Comparison of ENCODE assay signal across 26 cellular contexts in genomic region chr2:230944804-230945372, GRCh38. TPM values are rescaled to one million over a fixed set of nuclear protein-coding genes. Genes with fewer than 3 reads are reported as not detected.
DNase-seq lines count a peak whose midpoint lies in the region; ATAC-seq, FAIRE-seq and TF ChIP-seq lines count a peak whose summit lies in the region.
"Had no signal": no experiment of that assay in that cellular context is flagged by ENCODE, and none has a peak within 500 bp of the region (broad histone marks: within the 10 kb centered on the region; RNA-seq: fewer than 3 reads in every experiment).

No MANE protein-coding gene starts in this region.

- no peak for TF ChIP-seq RAD21 in H1 (IDR thresholded peaks at IDR 0.05 in 1 of 2, conservative IDR thresholded peaks at IDR 0.05 in 1 of 2; ENCODE audit: low read depth in 2 of 2, low read length in 2 of 2)

- H2BK120ac ChIP-seq in H1 (replicated peaks; ENCODE audit: low read depth, low read length), result no peak overlapping the region

- no peaks in the 10 kb centered on the region for H3K36me3 Mint-ChIP-seq in natural killer cell treated with Interleukin-12 subunit alpha and Interleukin-12 subunit beta and Interleukin-15 and Interleukin-18, amount 100 ng/mL, for 72 hours
- H3K36me3 Mint-ChIP-seq in natural killer cell (no peaks in the 10 kb centered on the region), neural progenitor cell (no peaks in the 10 kb centered on the region)
- H3K36me3 Mint-ChIP-seq: T-cell had no signal

- H3K4me1 Mint-ChIP-seq in natural killer cell treated with Interleukin-12 subunit alpha and Interleukin-12 subunit beta and Interleukin-15 and Interleukin-18, amount 100 ng/mL, for 72 hours (ENCODE audit: low read depth in 2 of 2), result peaks cover 12 to 52% of the 10 kb centered on the region in 2 donors
- H3K4me1 Mint-ChIP-seq in natural killer cell (peaks cover 7 to 32% of the 10 kb centered on the region in 2 donors), neural progenitor cell (peaks cover 4% of the 10 kb centered on the region)

- H3K4me1 ChIP-seq in OCI-LY3 (ENCODE audit: low read length) (peaks cover 34% of the 10 kb centered on the region), H1 (replicated peaks in 1 of 4; ENCODE audit: control insufficient read depth in 3 of 4, insufficient read depth in 4 of 4, low read length in 3 of 4) (no peaks in the 10 kb centered on the region; a peak in 1 of 7 replicates), neural progenitor cell (no peaks in the 10 kb centered on the region)
- H3K4me1 ChIP-seq: pancreas, right atrium auricular region, uterus had no signal

- FAIRE-seq in H1 (lab: Jason Lieb, UNC), result no peak
- FAIRE-seq: astrocyte, D721Med, pancreas had no signal

- H3K4me2 ChIP-seq in OCI-LY3 (ENCODE audit: low read length) (peak overlapping the region; percentile 93), H1 (ENCODE audit: insufficient read depth in 1 of 2, low read depth in 2 of 2, low read length in 2 of 2) (no peak overlapping the region), neural progenitor cell (no peak overlapping the region)

- no peak overlapping the region for H2AFZ ChIP-seq in OCI-LY3 (ENCODE audit: low read depth, low read length)
- H2AFZ ChIP-seq in H1 (ENCODE audit: low read length), result 0 out of 2 replicates have a peak overlapping the region, but pooled peaks have one; percentile 21
- no peak overlapping the region for H2AFZ ChIP-seq in neural progenitor cell (replicated peaks)

- no peak overlapping the region for H3K4ac ChIP-seq in H1 (replicated peaks; ENCODE audit: insufficient read length, low read depth, low read length)

- H3K14ac ChIP-seq in H1 (ENCODE audit: insufficient read length), result no peak overlapping the region

- H3K79me2 ChIP-seq in OCI-LY3 (ENCODE audit: low read length) (no peaks in the 10 kb centered on the region), H1 (ENCODE audit: control insufficient read depth in 1 of 2, insufficient read depth in 2 of 2, low read length in 2 of 2) (no peaks in the 10 kb centered on the region), neural progenitor cell (ENCODE audit: low read depth) (no peaks in the 10 kb centered on the region)

- no peak overlapping the region; the same call in 1 of the 2 replicates for H3K18ac ChIP-seq in H1 (ENCODE audit: extremely low read depth, low read length)

- peaks cover 20 to 27% of the 10 kb centered on the region in 2 donors for H3K27me3 Mint-ChIP-seq in natural killer cell treated with Interleukin-12 subunit alpha and Interleukin-12 subunit beta and Interleukin-15 and Interleukin-18, amount 100 ng/mL, for 72 hours
- H3K27me3 Mint-ChIP-seq in natural killer cell (ENCODE audit: low read depth in 2 of 2) (peaks cover 12 to 18% of the 10 kb centered on the region in 2 donors), neural progenitor cell (ENCODE audit: insufficient read depth, low read depth) (no peaks in the 10 kb centered on the region)

- intact Hi-C loops in natural killer cell (cut with micrococcal nuclease), result no loop called here

- H3K36me3 ChIP-seq in OCI-LY3 (replicated peaks; ENCODE audit: low read depth, low read length) (no peaks in the 10 kb centered on the region), H1 (ENCODE audit: control insufficient read depth in 2 of 4, insufficient read depth in 4 of 4, low read length in 3 of 4) (no peaks in the 10 kb centered on the region), neural progenitor cell (no peaks in the 10 kb centered on the region)
- H3K36me3 ChIP-seq: heart left ventricle, pancreas, right atrium auricular region, uterus had no signal

- no peak for TF ChIP-seq POLR2A in H1 (IDR thresholded peaks at IDR 0.05; ENCODE audit: control extremely low read depth in 1 of 2, low read depth in 2 of 2, low read length in 2 of 2)

- CTCF ChIA-PET in H1 (lab: Charles Lee; ENCODE audit: partially characterized antibody), result interaction anchor here (1.1 to 1.7 kb wide), 2 partner anchors 32 to 42 kb away, joined by 4 to 6 read pairs; no protein-coding TSS in a partner anchor

- H2BK5ac ChIP-seq in H1 (ENCODE audit: low read depth, low read length), result no peak overlapping the region

- H4K8ac ChIP-seq in H1 (ENCODE audit: extremely low read depth, insufficient read depth, low read length), result peak overlapping the region; percentile 59; the same call in 1 of the 2 replicates

- no peak overlapping the region for H2BK20ac ChIP-seq in H1 (ENCODE audit: low read length)

- no peaks in the 10 kb centered on the region for H3K9me3 ChIP-seq in OCI-LY3 (ENCODE audit: insufficient read depth, low read length)
- no peaks in the 10 kb centered on the region for H3K9me3 ChIP-seq in H1 (ENCODE audit: insufficient read depth in 2 of 2, low read depth in 1 of 2, low read length in 1 of 2)
- H3K9me3 ChIP-seq in neural progenitor cell (ENCODE audit: low read depth), result no peaks in the 10 kb centered on the region
- H3K9me3 ChIP-seq: heart left ventricle, pancreas, right atrium auricular region, uterus had no signal

- H3F3A ChIP-seq in neural progenitor cell (ENCODE audit: low read depth), result no peaks in the 10 kb centered on the region

- no peaks in the 10 kb centered on the region for H3K23me2 ChIP-seq in H1 (ENCODE audit: low read depth, low read length)

- peak overlapping the region; percentile 80 for H3K4me3 Mint-ChIP-seq in natural killer cell treated with Interleukin-12 subunit alpha and Interleukin-12 subunit beta and Interleukin-15 and Interleukin-18, amount 100 ng/mL, for 72 hours
- H3K4me3 Mint-ChIP-seq in natural killer cell (no peak overlapping the region), neural progenitor cell (no peak overlapping the region)
- H3K4me3 Mint-ChIP-seq: central memory CD8-positive, alpha-beta T cell; T-cell had no signal

- H4K5ac ChIP-seq in H1 (ENCODE audit: insufficient read length, low read depth, low read length), result no peak overlapping the region

- H3K23ac ChIP-seq in H1 (ENCODE audit: insufficient read length), result no peak overlapping the region

- H3K9me3 Mint-ChIP-seq in natural killer cell treated with Interleukin-12 subunit alpha and Interleukin-12 subunit beta and Interleukin-15 and Interleukin-18, amount 100 ng/mL, for 72 hours, result no peaks in the 10 kb centered on the region
- no peaks in the 10 kb centered on the region for H3K9me3 Mint-ChIP-seq in natural killer cell
- H3K9me3 Mint-ChIP-seq in neural progenitor cell, result no peaks in the 10 kb centered on the region
- H3K9me3 Mint-ChIP-seq: central memory CD8-positive, alpha-beta T cell; T-cell had no signal

- no peak for ATAC-seq in natural killer cell treated with Interleukin-12 subunit alpha and Interleukin-12 subunit beta and Interleukin-15 and Interleukin-18, amount 100 ng/mL, for 72 hours
- no peak for ATAC-seq in natural killer cell
- no peak for ATAC-seq in HG02840 (IDR thresholded peaks at IDR 0.05; ENCODE audit: low FRiP score, unreplicated experiment)
- ATAC-seq in HG03354 (IDR thresholded peaks at IDR 0.05; ENCODE audit: poor library complexity, severe bottlenecking, unreplicated experiment), result no peak
- ATAC-seq: heart left ventricle, left colon, pancreas, T-cell had no signal

- H2AK5ac ChIP-seq in H1 (ENCODE audit: low read depth, low read length), result no peak overlapping the region

- TF ChIP-seq CTCF in natural killer cell (IDR thresholded peaks at IDR 0.05) (no peak), OCI-LY3 (IDR thresholded peaks at IDR 0.05; ENCODE audit: low read depth, low read length) (no peak), H1 (IDR thresholded peaks at IDR 0.05; ENCODE audit: control extremely low read depth in 1 of 3, insufficient read depth in 1 of 3, low read depth in 1 of 3, low read length in 3 of 3) (no peak), neural progenitor cell (IDR thresholded peaks at IDR 0.05) (no peak)

- POLR2A ChIA-PET in H1 (lab: Charles Lee; ENCODE audit: partially characterized antibody), result no interaction called here

- H4K20me1 ChIP-seq in OCI-LY3 (ENCODE audit: insufficient read depth, low read length), result no peaks in the 10 kb centered on the region
- H4K20me1 ChIP-seq in H1 (replicated peaks in 1 of 2; ENCODE audit: control insufficient read depth in 1 of 2, insufficient read depth in 2 of 2, low read length in 2 of 2), result no peaks in the 10 kb centered on the region
- no peaks in the 10 kb centered on the region for H4K20me1 ChIP-seq in neural progenitor cell (ENCODE audit: low read depth)

- H4K91ac ChIP-seq in H1 (replicated peaks; ENCODE audit: insufficient read length, low read length), result no peak overlapping the region

- H3K4me3 ChIP-seq in OCI-LY3 (ENCODE audit: low read length) (no peak overlapping the region), H1 (ENCODE audit: extremely low read depth in 1 of 4, insufficient read depth in 2 of 4, low read depth in 3 of 4, low read length in 4 of 4) (no peak overlapping the region), neural progenitor cell (no peak overlapping the region)
- H3K4me3 ChIP-seq: dorsolateral prefrontal cortex, heart left ventricle, pancreas, right atrium auricular region, uterus had no signal

- peak overlapping the region; percentile 40 to 85 for H3K27ac Mint-ChIP-seq in natural killer cell treated with Interleukin-12 subunit alpha and Interleukin-12 subunit beta and Interleukin-15 and Interleukin-18, amount 100 ng/mL, for 72 hours
- H3K27ac Mint-ChIP-seq in natural killer cell (no peak overlapping the region), neural progenitor cell (no peak overlapping the region)
- H3K27ac Mint-ChIP-seq: T-cell had no signal

- no peak overlapping the region for H3K9ac ChIP-seq in OCI-LY3 (ENCODE audit: low read length)
- H3K9ac ChIP-seq in H1 (replicated peaks in 1 of 4; ENCODE audit: extremely low read depth in 1 of 4, low read depth in 3 of 4, low read length in 3 of 4), result no peak overlapping the region
- no peak overlapping the region for H3K9ac ChIP-seq in neural progenitor cell

- 92 to 100% methylated on average over 3 to 19 of the region's 19 CpGs for WGBS in H1 (ENCODE audit: extremely low coverage in 1 of 2, insufficient coverage in 1 of 2, insufficient read length in 1 of 2, insufficient replicate concordance in 2 of 2, low coverage in 1 of 2, low lambda C conversion rate in 2 of 2, missing lambda C conversion rate in 1 of 2), 2 experiments

- no peak for TF ChIP-seq EP300 in H1 (IDR thresholded peaks at IDR 0.05; ENCODE audit: borderline replicate concordance in 1 of 2, low read depth in 2 of 2, low read length in 2 of 2)

- H3K27me3 ChIP-seq in OCI-LY3 (ENCODE audit: low read depth, low read length) (no peaks in the 10 kb centered on the region), H1 (replicated peaks in 1 of 4; ENCODE audit: control insufficient read depth in 3 of 4, extremely low read depth in 1 of 4, insufficient read depth in 3 of 4, low read length in 3 of 4) (no peaks in the 10 kb centered on the region), neural progenitor cell (no peaks in the 10 kb centered on the region)
- H3K27me3 ChIP-seq: dorsolateral prefrontal cortex, pancreas, right atrium auricular region, uterus had no signal

- no peak overlapping the region for H3K56ac ChIP-seq in H1 (replicated peaks; ENCODE audit: insufficient read length, low read depth, low read length)

- no peak for DNase-seq in natural killer cell treated with Interleukin-12 subunit alpha and Interleukin-12 subunit beta and Interleukin-15 and Interleukin-18, amount 100 ng/mL, for 72 hours (ENCODE audit: low spot score)
- no peak for DNase-seq in natural killer cell
- DNase-seq in H1 (ENCODE audit: low read depth in 1 of 2, low spot score in 2 of 2), result no peak
- no peak for DNase-seq in neural progenitor cell (ENCODE audit: low spot score)
- DNase-seq: activated naive CD4-positive, alpha-beta T cell treated with anti-CD3 and anti-CD28 coated beads, Interleukin-2, amount 50 U/mL, for 16 hours; left colon; mesendoderm; NCI-H1048; NCI-H187 treated with DMSO at 0.1 percent for 48 hours; NCI-H2227 treated with DMSO at 0.1 percent for 48 hours; pancreas; stimulated activated CD4-positive, alpha-beta T cell treated with anti-CD3 and anti-CD28 coated beads, Interleukin-4, amount 100 ng/mL, for 4 hours; T-cell; uterus had no signal

- H3K27ac ChIP-seq in OCI-LY3 (ENCODE audit: low read length) (no peak overlapping the region), H1 (ENCODE audit: low read depth, low read length) (peak overlapping the region; percentile 37; the same call in 1 of the 2 replicates), neural progenitor cell (no peak overlapping the region)
- H3K27ac ChIP-seq: dorsolateral prefrontal cortex, epithelial cell of prostate, heart left ventricle, pancreas, right atrium auricular region, uterus had no signal

- H2BK15ac ChIP-seq in H1 (ENCODE audit: low read length), result no peak overlapping the region

- no peak overlapping the region for H2BK12ac ChIP-seq in H1 (ENCODE audit: low read depth, low read length)

- no peaks in the 10 kb centered on the region for H3K79me1 ChIP-seq in H1 (ENCODE audit: low read depth, low read length)

RNA-seq across cellular contexts. Expression of gene GPR55, which starts 19.8 kb away (rescaled TPM):
- 1 to 10 TPM in 1 of 2 donors, under 1 TPM in 1; 0.26 to 5.5 TPM for total RNA-seq in natural killer cell treated with Interleukin-12 subunit alpha and Interleukin-12 subunit beta and Interleukin-15 and Interleukin-18, amount 100 ng/mL, for 72 hours
- total RNA-seq in natural killer cell (1 to 10 TPM in 1 of 3 donors, under 1 TPM in 2; 0.09 to 1.1 (median 0.40) TPM), neural progenitor cell (ENCODE audit: low replicate concordance) (not detected in 2 replicates)
- total RNA-seq in H1 (2021; fragmentation: NEBNext Ultra II Directional; extraction: Animal tissue kit (Norgen Biotek cat#: 25700)), result not detected in 2 replicates
- polyA plus RNA-seq in H1 (2011; rRNA removed), result not detected in 2 replicates
- not detected for polyA plus RNA-seq in H1 (2011; cell fraction: cytosol; rRNA removed)
- not detected for polyA plus RNA-seq in H1 (2011; cell fraction: nucleus; rRNA removed)
- polyA plus RNA-seq in H1 (2012, experiment 1 of 2), result not detected in 4 replicates
- not detected for polyA plus RNA-seq in H1 (2012, experiment 2 of 2)
- polyA plus RNA-seq in H1 (2013, experiment 1 of 2), result not detected
- not detected for polyA plus RNA-seq in H1 (2013, experiment 2 of 2)
- polyA minus RNA-seq in H1 (2011; rRNA and poly(A)+ RNA removed), result not detected in 2 replicates
- not detected for polyA minus RNA-seq in H1 (2011; cell fraction: cytosol; rRNA and poly(A)+ RNA removed)
- polyA minus RNA-seq in H1 (2011; cell fraction: nucleus; rRNA and poly(A)+ RNA removed), result not detected
- total RNA-seq: astrocyte, LHCN-M2, right atrium auricular region, uterus had no signal

RNA-seq across cellular contexts. Expression of gene SPATA3, which starts 51.0 kb away (rescaled TPM):
- total RNA-seq in natural killer cell treated with Interleukin-12 subunit alpha and Interleukin-12 subunit beta and Interleukin-15 and Interleukin-18, amount 100 ng/mL, for 72 hours, result under 1 TPM in 1 of 2 donors, not detected in 1; 0.50 TPM
- not detected for total RNA-seq in natural killer cell
- total RNA-seq in H1 (2021; fragmentation: NEBNext Ultra II Directional; extraction: Animal tissue kit (Norgen Biotek cat#: 25700)), result not detected in 2 replicates
- polyA plus RNA-seq in H1 (2011; rRNA removed), result not detected in 2 replicates
- polyA plus RNA-seq in H1 (2011; cell fraction: cytosol; rRNA removed), result not detected
- polyA plus RNA-seq in H1 (2011; cell fraction: nucleus; rRNA removed), result not detected
- polyA plus RNA-seq in H1 (2012, experiment 1 of 2), result not detected in 4 replicates
- not detected for polyA plus RNA-seq in H1 (2012, experiment 2 of 2)
- polyA plus RNA-seq in H1 (2013, experiment 1 of 2), result not detected
- not detected for polyA plus RNA-seq in H1 (2013, experiment 2 of 2)
- not detected in 2 replicates for polyA minus RNA-seq in H1 (2011; rRNA and poly(A)+ RNA removed)
- polyA minus RNA-seq in H1 (2011; cell fraction: cytosol; rRNA and poly(A)+ RNA removed), result not detected
- polyA minus RNA-seq in H1 (2011; cell fraction: nucleus; rRNA and poly(A)+ RNA removed), result not detected
- not detected in 2 replicates for total RNA-seq in neural progenitor cell (ENCODE audit: low replicate concordance)
- total RNA-seq: astrocyte, heart left ventricle, left colon, LHCN-M2, pancreas, right atrium auricular region, subcutaneous adipose tissue, T-cell, uterus had no signal
- polyA plus RNA-seq: heart left ventricle, pancreas had no signal

Comparison
In these comparisons a context has a peak if more than half of its experiments do, and no peak if none do; other contexts are left out.
1. H3K27ac Mint-ChIP-seq: peak in natural killer cell treated with Interleukin-12 subunit alpha and Interleukin-12 subunit beta and Interleukin-15 and Interleukin-18, amount 100 ng/mL, for 72 hours (2 of 2); none in natural killer cell (0 of 2) and neural progenitor cell (single experiment).